In the genomic region with DNA sequence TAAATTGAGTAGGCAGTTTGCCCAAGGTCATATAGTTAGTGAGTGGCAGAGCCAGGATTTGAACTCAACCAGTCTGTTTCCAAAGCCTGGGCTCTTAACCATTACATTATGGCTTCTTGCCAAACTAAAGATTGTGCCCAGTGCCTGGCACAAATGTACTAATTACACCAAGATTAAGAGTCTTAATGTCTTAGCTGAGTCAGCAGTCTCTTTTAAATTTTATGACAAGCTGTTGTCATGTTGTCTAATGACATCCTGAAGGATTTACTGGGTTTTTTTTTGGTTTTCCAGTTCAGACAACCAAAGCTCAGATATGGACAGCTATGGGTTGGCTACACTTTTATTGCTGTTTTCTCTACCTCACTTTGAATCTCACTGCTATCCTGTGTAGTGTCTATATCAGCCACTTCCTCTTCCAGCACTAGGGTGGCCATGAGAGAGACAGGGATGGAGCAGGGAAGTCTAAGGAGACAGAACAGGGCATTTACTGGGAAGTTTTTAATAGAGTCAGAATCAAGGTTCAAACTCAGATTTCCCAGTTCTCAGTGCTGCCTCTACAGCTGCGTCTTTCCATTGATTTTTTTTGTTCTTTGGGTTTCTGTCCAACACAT, we compare ENCODE assay signal across 11 cellular contexts. TPM values are rescaled to one million over a fixed set of nuclear protein-coding genes. Genes with fewer than 3 reads are reported as not detected.
DNase-seq lines count a peak whose midpoint lies in the region; TF ChIP-seq lines count a peak whose summit lies in the region.
"Had no signal": no experiment of that assay in that cellular context is flagged by ENCODE, and none has a peak within 500 bp of the region (broad histone marks: within the 10 kb centered on the region; RNA-seq: fewer than 3 reads in every experiment).

No MANE protein-coding gene starts in this region.

- no peaks in the 10 kb centered on the region for H3K27me3 ChIP-seq in osteoblast (ENCODE audit: insufficient read depth, low read length)

- H2AFZ ChIP-seq in osteoblast (ENCODE audit: low read length) = no peak overlapping the region
- H2AFZ ChIP-seq: GM23338 had no signal

- H3K4me1 ChIP-seq in osteoblast (ENCODE audit: insufficient read depth, low read length) = no peaks in the 10 kb centered on the region

- H3K9me3 ChIP-seq in osteoblast (ENCODE audit: low read depth, low read length) = no peaks in the 10 kb centered on the region

- H3K79me2 ChIP-seq in osteoblast (ENCODE audit: insufficient read depth, low read length) = peaks cover 45% of the 10 kb centered on the region

- H3K36me3 ChIP-seq in osteoblast (ENCODE audit: insufficient read depth, low read length) = no peaks in the 10 kb centered on the region

- peaks cover 11% of the 10 kb centered on the region for H4K20me1 ChIP-seq in osteoblast (ENCODE audit: insufficient read depth, low read length)

- no peak overlapping the region for H3K4me2 ChIP-seq in osteoblast (ENCODE audit: insufficient read depth, low read length)
- H3K4me2 ChIP-seq: GM23338 had no signal

- H3K4me3 ChIP-seq in osteoblast (ENCODE audit: insufficient read depth, low read length) = no peak overlapping the region
- H3K4me3 ChIP-seq: GM23338 had no signal

- DNase-seq in NCI-H82 (lab: John Stamatoyannopoulos, UW) (peak; percentile 18), NCI-H82 treated with DMSO at 0.1 percent for 48 hours (lab: John Stamatoyannopoulos, UW; ENCODE audit: unreplicated experiment) (no peak), D341Med (ENCODE audit: low spot score) (peak; percentile 30), NCI-H69 (lab: John Stamatoyannopoulos, UW) (peak; percentile 55), osteoblast (ENCODE audit: insufficient read length, low spot score, missing footprints) (peak; percentile 27), NCI-H1436 treated with DMSO at 0.1 percent for 48 hours (lab: John Stamatoyannopoulos, UW) (no peak), NCI-H524 treated with DMSO at 0.1 percent for 48 hours (lab: John Stamatoyannopoulos, UW) (no peak)
- DNase-seq: CD8-positive, alpha-beta T cell; COR-L47; H9 had no signal

- TF ChIP-seq CTCF in osteoblast (IDR thresholded peaks at IDR 0.05; ENCODE audit: extremely low read depth, low read depth, low read length) = no peak

- no peak overlapping the region for H3K27ac ChIP-seq in osteoblast (ENCODE audit: low read depth, low read length)

RNA-seq across cellular contexts. Expression of a gene that starts 10.5 kb away (rescaled TPM):
- 23.2 and 23.6 TPM in 2 replicates for total RNA-seq in osteoblast
- total RNA-seq: CD8-positive, alpha-beta T cell had no signal

Comparison
In these comparisons a context has a peak if more than half of its experiments do, and no peak if none do; other contexts are left out.
1. DNase-seq: peak in NCI-H82 (single experiment), D341Med (single experiment), NCI-H69 (single experiment) and osteoblast (single experiment); none in NCI-H82 treated with DMSO at 0.1 percent for 48 hours (single experiment), NCI-H1436 treated with DMSO at 0.1 percent for 48 hours (single experiment) and NCI-H524 treated with DMSO at 0.1 percent for 48 hours (single experiment).